Comparison of ENCODE assay signal across 1 cellular context in genomic region chr7:34224259-34224658, GRCh38.
TF ChIP-seq lines count a peak whose summit lies in the region.

No MANE protein-coding gene starts in this region.

TF ChIP-seq in SK-N-SH, 30 proteins besides CTCF, POLR2A, EP300 and RAD21 (continued from another document):
- 0 out of 2 replicates have a peak, but pooled peaks have one; percentile 7 for TF ChIP-seq PBX3 (IDR thresholded peaks at IDR 0.05)
- no peak for TF ChIP-seq MXI1 (IDR thresholded peaks at IDR 0.05; ENCODE audit: low read depth, low read length)
- TF ChIP-seq EZH2phosphoT487 (IDR thresholded peaks at IDR 0.05; ENCODE audit: borderline replicate concordance, low read depth), result no peak
- no peak for TF ChIP-seq JUND (IDR thresholded peaks at IDR 0.05)
- TF ChIP-seq YY1 (IDR thresholded peaks at IDR 0.05; ENCODE audit: low read depth), result no peak
- TF ChIP-seq MAX (IDR thresholded peaks at IDR 0.05; ENCODE audit: low read depth), result no peak
